Comparison of ENCODE assay signal across 24 cellular contexts in genomic region chr7:125112741-125113309, GRCh38.
DNase-seq lines count a peak whose midpoint lies in the region; ATAC-seq, FAIRE-seq and TF ChIP-seq lines count a peak whose summit lies in the region.
"Had no signal": no experiment of that assay in that cellular context is flagged by ENCODE, and none has a peak within 500 bp of the region (broad histone marks: within the 10 kb centered on the region; RNA-seq: fewer than 3 reads in every experiment).

No MANE protein-coding gene starts in this region.

- TF ChIP-seq CTCF in SK-N-SH (IDR thresholded peaks at IDR 0.05), result no peak
- TF ChIP-seq CTCF in fibroblast of pulmonary artery (IDR thresholded peaks at IDR 0.05; ENCODE audit: low read length, missing control alignments), result no peak
- TF ChIP-seq CTCF in D721Med (IDR thresholded peaks at IDR 0.05; ENCODE audit: insufficient read depth, missing control alignments), result no peak

- POLR2A ChIA-PET in SK-N-SH (lab: Yijun Ruan, JAX), result no interaction called here

- no peaks in the 10 kb centered on the region for H3K9me2 ChIP-seq in SK-N-SH

- no peaks in the 10 kb centered on the region for H3K4me1 ChIP-seq in SK-N-SH (ENCODE audit: control insufficient read depth in 1 of 2, insufficient read depth in 2 of 2, low read depth in 1 of 2, low read length in 1 of 2)
- H3K4me1 ChIP-seq: BLaER1 treated with 17β-estradiol and CSF1 and Interleukin-3, amounts not matched to agents 10 nM and 100 nM had no signal

- no peaks in the 10 kb centered on the region for H3F3A ChIP-seq in SK-N-SH (replicated peaks; ENCODE audit: insufficient read depth)

- no peak overlapping the region for H3K4me3 ChIP-seq in SK-N-SH (ENCODE audit: low read depth in 2 of 2, low read length in 1 of 2)
- no peak overlapping the region for H3K4me3 ChIP-seq in fibroblast of pulmonary artery (replicated peaks; ENCODE audit: low read depth, low read length)
- H3K4me3 ChIP-seq: BLaER1 treated with 17β-estradiol and CSF1 and Interleukin-3, amounts not matched to agents 10 nM and 100 nM; K562 had no signal

- H3K9me3 ChIP-seq in SK-N-SH, result no peaks in the 10 kb centered on the region

- H3K79me2 ChIP-seq in SK-N-SH (ENCODE audit: insufficient read depth), result no peaks in the 10 kb centered on the region

- no peak for DNase-seq in SK-N-SH
- peak; percentile 59 for DNase-seq in amniotic epithelial cell (ENCODE audit: low read depth)
- peak; percentile 48 for DNase-seq in fibroblast of pulmonary artery (ENCODE audit: low read depth)
- DNase-seq in D721Med (ENCODE audit: insufficient read length, low spot score), result no peak
- DNase-seq in mucosa of gallbladder (ENCODE audit: low spot score), result no peak
- DNase-seq: 8988T; CD4-positive, alpha-beta memory T cell; DMS153; GDM1; H7; HFFc6; MM.1S; NCI-H1048; NCI-H1417 treated with DMSO at 0.1 percent for 48 hours; NCI-H187; NCI-H446; NCI-H526 treated with DMSO at 0.1 percent for 48 hours; OCI-M1; SHP77 had no signal

- ATAC-seq in SK-N-SH treated with all-trans-retinoic acid at 6 μM for 48 hours (no peak), GM21619 (IDR thresholded peaks at IDR 0.05; ENCODE audit: unreplicated experiment) (no peak), HG02623 (IDR thresholded peaks at IDR 0.05; ENCODE audit: unreplicated experiment) (no peak)
- ATAC-seq: K562 had no signal

- CTCF ChIA-PET in SK-N-SH (lab: Yijun Ruan, JAX), result no interaction called here

- H3K27me3 ChIP-seq in SK-N-SH (ENCODE audit: insufficient read depth), result no peaks in the 10 kb centered on the region
- H3K27me3 ChIP-seq: BLaER1 treated with 17β-estradiol and CSF1 and Interleukin-3, amounts not matched to agents 10 nM and 100 nM had no signal

- H3K27ac ChIP-seq in SK-N-SH (ENCODE audit: low read depth in 2 of 2, low read length in 1 of 2), result no peak overlapping the region
- H3K27ac ChIP-seq: BLaER1 treated with 17β-estradiol and CSF1 and Interleukin-3, amounts not matched to agents 10 nM and 100 nM had no signal

- H3K4me2 ChIP-seq in SK-N-SH, result no peak overlapping the region
- H3K4me2 ChIP-seq: BLaER1 treated with 17β-estradiol and CSF1 and Interleukin-3, amounts not matched to agents 10 nM and 100 nM had no signal

- H4K20me1 ChIP-seq in SK-N-SH (ENCODE audit: insufficient read depth), result no peaks in the 10 kb centered on the region
- H4K20me1 ChIP-seq: BLaER1 treated with 17β-estradiol and CSF1 and Interleukin-3, amounts not matched to agents 10 nM and 100 nM had no signal

- 58% methylated on average over 2 of the region's 2 CpGs for WGBS in SK-N-SH (ENCODE audit: low lambda C conversion rate)

- H3K9ac ChIP-seq in SK-N-SH, result no peak overlapping the region
- H3K9ac ChIP-seq: BLaER1 treated with 17β-estradiol and CSF1 and Interleukin-3, amounts not matched to agents 10 nM and 100 nM had no signal

- TF ChIP-seq RAD21 in SK-N-SH (IDR thresholded peaks at IDR 0.05; ENCODE audit: low read length), result no peak

- no peak overlapping the region for H2AFZ ChIP-seq in SK-N-SH (ENCODE audit: low read depth)

- no peaks in the 10 kb centered on the region for H3K36me3 ChIP-seq in SK-N-SH (replicated peaks in 1 of 2; ENCODE audit: control insufficient read depth in 1 of 2, insufficient read depth in 2 of 2, low read length in 1 of 2)
- H3K36me3 ChIP-seq: BLaER1 treated with 17β-estradiol and CSF1 and Interleukin-3, amounts not matched to agents 10 nM and 100 nM had no signal

- no peak for TF ChIP-seq EP300 in SK-N-SH (IDR thresholded peaks at IDR 0.05; ENCODE audit: borderline replicate concordance in 1 of 2, low read depth in 1 of 2, low read length in 1 of 2)

- no peak for FAIRE-seq in D721Med (lab: Jason Lieb, UNC)
- FAIRE-seq: K562 had no signal

TF ChIP-seq in SK-N-SH treated with all-trans-retinoic acid at 6 μM for 48 hours, 23 proteins besides CTCF, POLR2A, EP300 and RAD21:
- TF ChIP-seq CREB5 (CRISPR knock-in tag; IDR thresholded peaks at IDR 0.05; ENCODE audit: low read depth) (no peak), RARB (CRISPR knock-in tag; IDR thresholded peaks at IDR 0.05) (no peak), ZFP3 (CRISPR knock-in tag; IDR thresholded peaks at IDR 0.05) (peak; percentile 58; the same call in 1 of the 2 replicates)
TF ChIP-seq in SK-N-SH treated with all-trans-retinoic acid at 6 μM for 48 hours: peak in this region for 1.

TF ChIP-seq in SK-N-SH, 30 proteins besides CTCF, POLR2A, EP300 and RAD21:
- TF ChIP-seq POLR2AphosphoS5 (IDR thresholded peaks at IDR 0.05; ENCODE audit: low read depth, low read length) (no peak), FOXM1 (IDR thresholded peaks at IDR 0.05; ENCODE audit: low read depth) (no peak), CHD2 (IDR thresholded peaks at IDR 0.05; ENCODE audit: low read length, partially characterized antibody) (no peak), MEF2A (IDR thresholded peaks at IDR 0.05; ENCODE audit: borderline replicate concordance, low read depth) (no peak), GATA2 (CRISPR knock-in tag; IDR thresholded peaks at IDR 0.05) (no peak), USF2 (IDR thresholded peaks at IDR 0.05; ENCODE audit: borderline replicate concordance, low read depth, low read length) (no peak), MAX (IDR thresholded peaks at IDR 0.05; ENCODE audit: low read depth) (no peak), NFIC (IDR thresholded peaks at IDR 0.05; ENCODE audit: borderline replicate concordance) (no peak), TEAD4 (IDR thresholded peaks at IDR 0.05; ENCODE audit: borderline replicate concordance, insufficient read depth) (no peak), FOXJ3 (CRISPR knock-in tag; IDR thresholded peaks at IDR 0.05) (no peak)

Comparison
In these comparisons a context has a peak if more than half of its experiments do, and no peak if none do; other contexts are left out.
1. DNase-seq: peak in amniotic epithelial cell (single experiment) and fibroblast of pulmonary artery (single experiment); none in SK-N-SH (single experiment), D721Med (single experiment) and mucosa of gallbladder (single experiment).